In the genomic region with DNA sequence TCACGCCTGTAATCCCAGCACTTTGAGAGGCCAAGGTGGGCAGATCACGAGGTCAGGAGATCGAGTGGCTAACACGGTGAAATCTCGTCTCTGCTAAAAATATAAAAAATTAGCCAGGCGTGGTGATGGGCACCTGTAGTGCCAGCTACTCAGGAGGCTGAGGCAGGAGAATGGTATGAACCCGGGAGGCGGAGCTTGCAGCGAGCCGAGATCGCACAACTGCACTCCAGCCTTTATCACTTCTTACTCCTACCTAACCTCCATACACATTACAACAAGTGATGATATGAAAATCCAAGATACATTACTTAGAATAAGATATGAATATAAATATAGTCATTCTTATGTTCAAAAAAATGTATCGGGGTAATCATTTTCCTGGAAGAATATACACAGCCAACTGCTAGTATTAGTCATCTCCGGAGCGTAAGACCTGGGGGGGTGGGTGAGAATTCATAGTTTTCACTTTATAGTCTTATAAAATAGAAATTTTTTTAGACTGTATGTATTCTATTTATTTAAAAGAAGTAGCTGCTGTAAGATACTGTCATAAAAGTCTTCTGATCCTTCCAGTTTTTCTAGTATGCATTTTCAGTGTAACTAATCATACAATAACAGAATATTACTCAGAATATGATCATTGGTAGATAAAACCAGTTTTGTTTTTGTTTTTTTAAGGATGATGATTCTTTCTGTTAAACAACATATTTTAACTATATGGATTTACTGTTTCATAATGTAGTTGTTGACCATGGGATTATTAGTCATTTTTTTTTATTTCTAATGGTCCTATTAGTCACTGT, we compare ENCODE assay signal across 8 cellular contexts. TPM values are rescaled to one million over a fixed set of nuclear protein-coding genes. Genes with fewer than 3 reads are reported as not detected.
DNase-seq lines count a peak whose midpoint lies in the region; ATAC-seq, FAIRE-seq and TF ChIP-seq lines count a peak whose summit lies in the region.
"Not testable (repeated sequence)": the region's sequence is repeated elsewhere in the genome, so short reads cannot be mapped to it uniquely, and the experiment has no call there.

No MANE protein-coding gene starts in this region.

- H3K4me3 ChIP-seq in IMR-90 (ENCODE audit: insufficient read depth, low read depth, low read length); RWPE2 (ENCODE audit: severe bottlenecking); fibroblast of lung (replicated peaks in 1 of 4; ENCODE audit: control extremely low read depth in 1 of 4, insufficient read depth in 1 of 4, low read depth in 3 of 4, low read length in 4 of 4); small intestine (ENCODE audit: low read depth in 1 of 2, low read length in 2 of 2): not testable (repeated sequence)

- not testable (repeated sequence) for H3K4me3 Mint-ChIP-seq in chondrocyte (ENCODE audit: unreplicated experiment)

- not testable (repeated sequence) for H4K8ac ChIP-seq in IMR-90 (ENCODE audit: low read depth in 2 of 2, low read length in 2 of 2)

- ATAC-seq in IMR-90 (ENCODE audit: low read depth) = peak; percentile 83
- peak; percentile 66 for ATAC-seq in RWPE2 (ENCODE audit: low read depth)

- not testable (repeated sequence) for H4K20me1 ChIP-seq in IMR-90 (ENCODE audit: insufficient read depth, low read length); fibroblast of lung (ENCODE audit: control insufficient read depth, extremely low read depth, insufficient read depth, low read length)

- H3K27ac ChIP-seq in IMR-90 (ENCODE audit: insufficient read depth, low read length); fibroblast of lung (ENCODE audit: insufficient read depth, low read length); small intestine (ENCODE audit: low read depth in 1 of 2, low read length in 1 of 2): not testable (repeated sequence)
- H3K27ac ChIP-seq in RWPE2 (ENCODE audit: poor library complexity, severe bottlenecking) = peak overlapping the region; percentile 65

- not testable (repeated sequence) for H3K4me1 ChIP-seq in IMR-90 (ENCODE audit: control insufficient read depth, insufficient read depth, low read length); fibroblast of lung (ENCODE audit: control insufficient read depth, extremely low read depth, insufficient read depth, low read length); small intestine (ENCODE audit: control insufficient read depth in 2 of 2, insufficient read depth in 1 of 2, low read depth in 1 of 2, low read length in 1 of 2)
- peaks cover 13% of the 10 kb centered on the region for H3K4me1 ChIP-seq in RWPE2 (ENCODE audit: insufficient read depth, poor library complexity, severe bottlenecking)

- not testable (repeated sequence) for H3K18ac ChIP-seq in IMR-90 (ENCODE audit: low read depth, low read length)

- H3K4me2 ChIP-seq in IMR-90 (ENCODE audit: low read depth, low read length); fibroblast of lung (ENCODE audit: extremely low read depth, insufficient read depth, low read length): not testable (repeated sequence)

- not testable (repeated sequence) for H3K4ac ChIP-seq in IMR-90 (ENCODE audit: low read depth, low read length)

- not testable (repeated sequence) for H3K79me1 ChIP-seq in IMR-90 (ENCODE audit: low read depth in 1 of 2, low read length in 2 of 2)

- not testable (repeated sequence) for H3K23ac ChIP-seq in IMR-90 (ENCODE audit: low read depth, low read length)

- not testable (repeated sequence) for H2AK5ac ChIP-seq in IMR-90 (ENCODE audit: low read depth, low read length)

- WGBS in IMR-90 (ENCODE audit: extremely low coverage in 2 of 2, insufficient read length in 1 of 2), 2 experiments = no CpG with 5 or more reads among the region's 14 CpGs
- WGBS in small intestine, 3 donors = 96 to 99% (median 98%) methylated on average over 13 to 14 of the region's 14 CpGs

- not testable (repeated sequence) for H3K79me2 ChIP-seq in fibroblast of lung (ENCODE audit: control insufficient read depth, insufficient read depth, low read length)

- not testable (repeated sequence) for H2BK5ac ChIP-seq in IMR-90 (ENCODE audit: low read depth, low read length, poor library complexity, severe bottlenecking)

- intact Hi-C loops in IMR-90 (cut with micrococcal nuclease) = not testable (repeated sequence)

- H2AFZ ChIP-seq in IMR-90 (replicated peaks; ENCODE audit: low read length, poor library complexity); fibroblast of lung (ENCODE audit: low read length): not testable (repeated sequence)

- H3K36me3 Mint-ChIP-seq in chondrocyte (ENCODE audit: low read depth) = not testable (repeated sequence)

- not testable (repeated sequence) for BruUV-seq in IMR-90 (replicated peaks; lab: Mats Ljungman, UMichigan)

- H3K9ac ChIP-seq in IMR-90 (ENCODE audit: low read depth, low read length); fibroblast of lung (ENCODE audit: insufficient read depth, low read length): not testable (repeated sequence)

- peak overlapping the region; percentile 22 for H3K27ac Mint-ChIP-seq in chondrocyte (ENCODE audit: unreplicated experiment)

- H3K56ac ChIP-seq in IMR-90 (ENCODE audit: extremely low read depth, insufficient read depth, low read length) = not testable (repeated sequence)

- H3K36me3 ChIP-seq in IMR-90 (ENCODE audit: control insufficient read depth, insufficient read depth, low read length) (peaks cover 11% of the 10 kb centered on the region; the same call in 1 of the 2 replicates), RWPE2 (ENCODE audit: low read depth) (peaks cover 48% of the 10 kb centered on the region)
- H3K36me3 ChIP-seq in fibroblast of lung (ENCODE audit: control insufficient read depth, insufficient read depth, low read length); small intestine (ENCODE audit: control insufficient read depth in 2 of 2, insufficient read depth in 2 of 2, low read length in 2 of 2): not testable (repeated sequence)

- H3K27me3 ChIP-seq in IMR-90 (ENCODE audit: control insufficient read depth, insufficient read depth, low read length); RWPE2 (ENCODE audit: insufficient read depth, poor library complexity, severe bottlenecking); fibroblast of lung (ENCODE audit: control insufficient read depth, insufficient read depth, low read length); small intestine (ENCODE audit: control insufficient read depth in 2 of 2, insufficient read depth in 2 of 2, low read length in 2 of 2): not testable (repeated sequence)

- H2BK20ac ChIP-seq in IMR-90 (ENCODE audit: low read depth, low read length) = not testable (repeated sequence)

- peak; percentile 73 for FAIRE-seq in small intestine (lab: Jason Lieb, UNC)

- not testable (repeated sequence) for H3K9me3 Mint-ChIP-seq in chondrocyte (ENCODE audit: low read depth)

- not testable (repeated sequence) for TF ChIP-seq POLR2A in IMR-90 (IDR thresholded peaks at IDR 0.05; ENCODE audit: low read depth, low read length)

- in situ Hi-C loops in IMR-90 (cut with MboI; ENCODE audit: low sequenced_read_pairs) = not testable (repeated sequence)

- DNase-seq in EH (ENCODE audit: low read depth) = peak; percentile 31
- peak; percentile 58 for DNase-seq in IMR-90
- not testable (repeated sequence) for DNase-seq in RWPE2 (ENCODE audit: low spot score); chondrocyte (ENCODE audit: low spot score); small intestine
- peak; percentile 39 for DNase-seq in amniotic epithelial cell (ENCODE audit: low read depth)
- DNase-seq in fibroblast of lung (ENCODE audit: low read depth in 2 of 2) = peak; percentile 6 to 24
- peak; percentile 57 for DNase-seq in iris pigment epithelial cell (ENCODE audit: low read depth)

- H4K5ac ChIP-seq in IMR-90 (ENCODE audit: low read depth, low read length) = not testable (repeated sequence)

- not testable (repeated sequence) for H3K14ac ChIP-seq in IMR-90 (replicated peaks; ENCODE audit: low read depth, low read length)

- not testable (repeated sequence) for H2BK120ac ChIP-seq in IMR-90 (ENCODE audit: low read depth, low read length)

- H4K91ac ChIP-seq in IMR-90 (ENCODE audit: insufficient read depth, low read depth, low read length) = not testable (repeated sequence)

- not testable (repeated sequence) for H3K27me3 Mint-ChIP-seq in chondrocyte (ENCODE audit: low read depth)

- not testable (repeated sequence) for H3K9me3 ChIP-seq in IMR-90 (ENCODE audit: control insufficient read depth, insufficient read depth, low read length); RWPE2 (ENCODE audit: severe bottlenecking); fibroblast of lung (ENCODE audit: control insufficient read depth, insufficient read depth, low read depth, low read length); small intestine (ENCODE audit: control insufficient read depth, low read depth)

- TF ChIP-seq CTCF in IMR-90 (conservative IDR thresholded peaks at IDR 0.05; ENCODE audit: low read depth, low read length); RWPE2 (IDR thresholded peaks at IDR 0.05; ENCODE audit: poor library complexity, severe bottlenecking); chondrocyte (IDR thresholded peaks at IDR 0.05); fibroblast of lung (conservative IDR thresholded peaks at IDR 0.05 in 1 of 2, IDR thresholded peaks at IDR 0.05 in 1 of 2; ENCODE audit: low read depth in 1 of 2, low read length in 2 of 2): not testable (repeated sequence)

- CTCF ChIA-PET in IMR-90 (lab: Yijun Ruan, JAX) = not testable (repeated sequence)

- dilution Hi-C loops in IMR-90 (cut with HindIII; ENCODE audit: low sequenced_read_pairs, unreplicated experiment) = not testable (repeated sequence)

- H2BK15ac ChIP-seq in IMR-90 (ENCODE audit: low read depth, low read length) = not testable (repeated sequence)

- H3K9me1 ChIP-seq in IMR-90 (ENCODE audit: insufficient read depth, low read length) = not testable (repeated sequence)

- H3K4me1 Mint-ChIP-seq in chondrocyte (ENCODE audit: low read depth) = not testable (repeated sequence)

- POLR2A ChIA-PET in IMR-90 (lab: Charles Lee; ENCODE audit: unreplicated experiment) = not testable (repeated sequence)

- not testable (repeated sequence) for H2AK9ac ChIP-seq in IMR-90 (replicated peaks; ENCODE audit: low read depth, low read length, poor library complexity)

- not testable (repeated sequence) for TF ChIP-seq RAD21 in IMR-90 (IDR thresholded peaks at IDR 0.05; ENCODE audit: low read length)

RNA-seq across cellular contexts. Expression of a gene that starts 32.7 kb away (rescaled TPM):
- total RNA-seq in IMR-90 (2012; rRNA removed) = 4.3 and 4.7 TPM in 2 replicates
- polyA plus RNA-seq in IMR-90 (2012; rRNA removed) = 4.7 and 7.2 TPM in 2 replicates
- 2.2 and 4.4 TPM in 2 replicates for polyA plus RNA-seq in IMR-90 (2012; cell fraction: cytosol; rRNA removed)
- polyA plus RNA-seq in IMR-90 (2012; cell fraction: nucleus; rRNA removed; ENCODE audit: low replicate concordance) = 8.4 and 23.7 TPM in 2 replicates
- 12.0 to 14.1 TPM (median 12.5 TPM) in 3 replicates for total RNA-seq in chondrocyte
- 13.1 and 25.6 TPM in 2 replicates for total RNA-seq in fibroblast of lung
- 8.1 and 9.9 TPM in 2 replicates for polyA plus RNA-seq in fibroblast of lung
- 5.6 and 5.9 TPM in 2 replicates for polyA plus RNA-seq in fibroblast of lung (2012)
- polyA minus RNA-seq in fibroblast of lung (ENCODE audit: low replicate concordance) = 8.1 and 13.3 TPM in 2 replicates
- polyA plus RNA-seq in small intestine = 10 to 100 TPM in 1 of 3 donors, 1 to 10 TPM in 2; 8.6 to 18.8 (median 9.2) TPM

RNA-seq across cellular contexts. Expression of a gene that starts 37.7 kb away (rescaled TPM):
- total RNA-seq in IMR-90 (2012; rRNA removed) = 12.2 and 18.6 TPM in 2 replicates
- polyA plus RNA-seq in IMR-90 (2012; rRNA removed) = 9.9 and 12.3 TPM in 2 replicates
- polyA plus RNA-seq in IMR-90 (2012; cell fraction: cytosol; rRNA removed) = 1.4 and 1.9 TPM in 2 replicates
- 1.4 and 13.4 TPM in 2 replicates for polyA plus RNA-seq in IMR-90 (2012; cell fraction: nucleus; rRNA removed; ENCODE audit: low replicate concordance)
- total RNA-seq in chondrocyte = 19.1 to 23.6 TPM (median 19.5 TPM) in 3 replicates
- 18.7 and 26.1 TPM in 2 replicates for total RNA-seq in fibroblast of lung
- 26.4 and 30.3 TPM in 2 replicates for polyA plus RNA-seq in fibroblast of lung
- polyA plus RNA-seq in fibroblast of lung (2012) = 15.8 and 18.8 TPM in 2 replicates
- 1.1 and 1.5 TPM in 2 replicates for polyA minus RNA-seq in fibroblast of lung (ENCODE audit: low replicate concordance)
- polyA plus RNA-seq in small intestine = 10 to 100 TPM; 10.8 to 14.6 (median 13.0) TPM
